In the genomic region with DNA sequence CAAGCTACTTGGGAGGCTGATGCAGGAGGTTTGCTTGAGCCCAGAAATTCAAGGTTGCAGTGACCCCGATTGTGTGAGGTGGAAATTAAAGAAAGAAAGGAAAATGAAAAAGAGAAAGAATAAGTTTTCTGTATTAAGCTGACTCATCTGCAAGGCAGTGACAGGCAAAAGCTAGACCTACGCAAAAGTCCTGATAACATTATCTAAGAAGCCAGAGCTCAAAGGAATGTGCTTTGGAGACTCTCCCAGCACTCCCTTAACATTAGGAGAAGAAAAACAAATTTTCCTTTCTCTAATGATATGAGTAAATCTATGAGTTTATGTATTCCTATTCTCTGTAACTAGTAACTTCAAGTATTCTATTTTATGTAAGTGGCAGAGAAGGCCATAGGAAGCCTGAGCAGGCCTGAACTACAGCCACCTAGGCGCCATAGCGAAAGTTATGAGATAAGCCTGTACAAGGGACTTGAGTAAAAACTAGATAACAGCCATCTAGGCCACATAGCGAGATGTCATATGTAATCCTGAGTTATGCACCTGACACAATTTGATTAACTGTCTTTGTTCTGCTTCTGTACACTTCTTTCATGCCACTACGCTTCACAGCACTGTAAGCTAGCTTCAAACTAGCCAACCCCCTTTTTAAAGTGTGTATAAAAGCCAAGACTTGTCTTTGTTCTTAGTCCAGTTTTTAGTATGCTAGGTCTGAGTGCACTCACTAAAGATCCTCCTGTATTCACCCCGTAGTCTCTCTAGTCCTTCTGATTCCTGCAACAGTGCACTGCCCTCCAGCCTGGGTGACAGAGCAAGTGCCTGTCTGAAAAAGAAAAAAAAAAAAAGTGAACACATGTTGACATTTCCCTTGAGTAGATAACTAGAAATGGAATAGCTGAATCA, we compare ENCODE assay signal across 18 cellular contexts. TPM values are rescaled to one million over a fixed set of nuclear protein-coding genes. Genes with fewer than 3 reads are reported as not detected.
DNase-seq lines count a peak whose midpoint lies in the region; ATAC-seq and TF ChIP-seq lines count a peak whose summit lies in the region.
"Had no signal": no experiment of that assay in that cellular context is flagged by ENCODE, and none has a peak within 500 bp of the region (broad histone marks: within the 10 kb centered on the region; RNA-seq: fewer than 3 reads in every experiment).

No MANE protein-coding gene starts in this region.

- H4K91ac ChIP-seq in mesenchymal stem cell (ENCODE audit: low read length): no peak overlapping the region

- H2AK5ac ChIP-seq in mesenchymal stem cell (ENCODE audit: low read length, severe bottlenecking): no peak overlapping the region

- H3K27me3 Mint-ChIP-seq in T-helper 2 cell treated with Interferon-gamma antibody and Interleukin-4, amounts not matched to agents 5 μg/mL and 100 μg/mL, for 36 hours (ENCODE audit: low read depth): no peaks in the 10 kb centered on the region

- no peak overlapping the region for H3K14ac ChIP-seq in mesenchymal stem cell (ENCODE audit: low read length in 2 of 2)

- H3K36me3 ChIP-seq in mesenchymal stem cell (ENCODE audit: control insufficient read depth in 1 of 2, insufficient read depth in 2 of 2, low read depth in 1 of 2, low read length in 2 of 2): no peaks in the 10 kb centered on the region
- H3K36me3 ChIP-seq: colonic mucosa had no signal

- H3K36me3 Mint-ChIP-seq in T-helper 2 cell treated with Interferon-gamma antibody and Interleukin-4, amounts not matched to agents 5 μg/mL and 100 μg/mL, for 36 hours (ENCODE audit: low read depth): no peaks in the 10 kb centered on the region
- H3K36me3 Mint-ChIP-seq: stimulated activated effector memory CD8-positive, alpha-beta T cell treated with anti-CD3 and anti-CD28 coated beads, Interleukin-12 subunit alpha, Interleukin-12 subunit beta, amount 100 ng/mL, for 72 hours had no signal

- no peak overlapping the region for H3K4me2 ChIP-seq in mesenchymal stem cell (ENCODE audit: low read length, poor library complexity, severe bottlenecking)
- H3K4me2 ChIP-seq: SK-N-SH had no signal

- no peak overlapping the region for H3K18ac ChIP-seq in mesenchymal stem cell (ENCODE audit: low read depth in 1 of 2, low read length in 2 of 2)

- DNase-seq in DMS 273 (lab: John Stamatoyannopoulos, UW; ENCODE audit: unreplicated experiment) (peak; percentile 14), DMS 273 treated with DMSO at 0.1 percent for 48 hours (lab: John Stamatoyannopoulos, UW) (no peak), KBM-7 (peak; percentile 59), astrocyte of the spinal cord (ENCODE audit: low read depth, low spot score) (peak; percentile 8), mesenchymal stem cell (peak; percentile 8), glomerular visceral epithelial cell (ENCODE audit: extremely low spot score) (no peak)
- no peak for DNase-seq in T-helper 2 cell treated with Interferon-gamma antibody and Interleukin-4, amounts not matched to agents 5 μg/mL and 100 μg/mL, for 36 hours (ENCODE audit: low spot score)
- DNase-seq: amygdala, colonic mucosa, hypothalamus, left cardiac atrium, NCI-H1436 treated with DMSO at 0.1 percent for 48 hours, SK-N-SH, small intestine had no signal

- no peak overlapping the region for H3K9ac ChIP-seq in mesenchymal stem cell (ENCODE audit: low read length)
- H3K9ac ChIP-seq: parathyroid adenoma, SK-N-SH had no signal

- H4K8ac ChIP-seq in mesenchymal stem cell (ENCODE audit: low read length): no peak overlapping the region

- in situ Hi-C loops in KBM-7 (cut with MboI; ENCODE audit: low pct_unique_long_range_greater_than_20kb, low sequenced_read_pairs) (no loop called here), astrocyte of the spinal cord (cut with HindIII; ENCODE audit: low sequenced_read_pairs) (no loop called here)

- peaks cover 24% of the 10 kb centered on the region for H3K9me3 ChIP-seq in mesenchymal stem cell (ENCODE audit: control insufficient read depth, low read length)
- H3K9me3 ChIP-seq: colonic mucosa, SK-N-SH had no signal

- TF ChIP-seq CTCF in astrocyte of the spinal cord (IDR thresholded peaks at IDR 0.05; ENCODE audit: low read depth, low read length): no peak

- no peak overlapping the region for H2BK12ac ChIP-seq in mesenchymal stem cell (ENCODE audit: low read length in 2 of 2)

- H2AFZ ChIP-seq in mesenchymal stem cell (ENCODE audit: low read depth, low read length): no peak overlapping the region
- H2AFZ ChIP-seq: parathyroid adenoma had no signal

- H3K4me1 ChIP-seq in mesenchymal stem cell (ENCODE audit: control insufficient read depth, insufficient read depth, low read depth, low read length): no peaks in the 10 kb centered on the region
- H3K4me1 ChIP-seq: colonic mucosa, parathyroid adenoma had no signal

- H3K79me1 ChIP-seq in mesenchymal stem cell (replicated peaks; ENCODE audit: low read length, poor library complexity, severe bottlenecking): no peaks in the 10 kb centered on the region

- H3K27ac ChIP-seq in mesenchymal stem cell (ENCODE audit: low read length, poor library complexity, severe bottlenecking): no peak overlapping the region
- H3K27ac ChIP-seq: 22Rv1, colonic mucosa, parathyroid adenoma had no signal

- H3K4me3 ChIP-seq in astrocyte of the spinal cord (ENCODE audit: low read depth, low read length): no peak overlapping the region
- H3K4me3 ChIP-seq in mesenchymal stem cell (ENCODE audit: insufficient read depth in 1 of 2, low read depth in 1 of 2, low read length in 2 of 2): peak overlapping the region in 1 of 2 experiments; percentile 30
- H3K4me3 ChIP-seq: colonic mucosa had no signal

- H3K23ac ChIP-seq in mesenchymal stem cell (ENCODE audit: low read length in 2 of 2): no peak overlapping the region

- H3K27me3 ChIP-seq in mesenchymal stem cell (ENCODE audit: control insufficient read depth in 1 of 2, insufficient read depth in 1 of 2, low read length in 2 of 2): no peaks in the 10 kb centered on the region
- H3K27me3 ChIP-seq: colonic mucosa had no signal

- no peak overlapping the region for H3K4ac ChIP-seq in mesenchymal stem cell (ENCODE audit: low read depth in 1 of 2, low read length in 2 of 2)

- H3K9me3 Mint-ChIP-seq in T-helper 2 cell treated with Interferon-gamma antibody and Interleukin-4, amounts not matched to agents 5 μg/mL and 100 μg/mL, for 36 hours: peaks cover 23% of the 10 kb centered on the region

- H2BK120ac ChIP-seq in mesenchymal stem cell (ENCODE audit: low read depth, low read length): no peak overlapping the region

- no peak overlapping the region for H3K27ac Mint-ChIP-seq in T-helper 2 cell treated with Interferon-gamma antibody and Interleukin-4, amounts not matched to agents 5 μg/mL and 100 μg/mL, for 36 hours
- H3K27ac Mint-ChIP-seq: stimulated activated effector memory CD8-positive, alpha-beta T cell treated with anti-CD3 and anti-CD28 coated beads, Interleukin-12 subunit alpha, Interleukin-12 subunit beta, amount 100 ng/mL, for 72 hours had no signal

- H2BK5ac ChIP-seq in mesenchymal stem cell (ENCODE audit: low read depth, low read length, poor library complexity, severe bottlenecking): no peak overlapping the region

- no peak overlapping the region for H2BK15ac ChIP-seq in mesenchymal stem cell (ENCODE audit: low read depth, poor library complexity, severe bottlenecking)

- H3K4me3 Mint-ChIP-seq in T-helper 2 cell treated with Interferon-gamma antibody and Interleukin-4, amounts not matched to agents 5 μg/mL and 100 μg/mL, for 36 hours: no peak overlapping the region
- H3K4me3 Mint-ChIP-seq: stimulated activated effector memory CD8-positive, alpha-beta T cell treated with anti-CD3 and anti-CD28 coated beads, Interleukin-12 subunit alpha, Interleukin-12 subunit beta, amount 100 ng/mL, for 72 hours had no signal

- no peak for ATAC-seq in GM21717 (IDR thresholded peaks at IDR 0.05; ENCODE audit: unreplicated experiment)
- ATAC-seq: left cardiac atrium; stimulated activated effector memory CD8-positive, alpha-beta T cell treated with anti-CD3 and anti-CD28 coated beads, Interleukin-12 subunit alpha, Interleukin-12 subunit beta, amount 100 ng/mL, for 72 hours had no signal

- WGBS in mesenchymal stem cell: 85% methylated on average over 6 of the region's 7 CpGs

- H3K4me1 Mint-ChIP-seq in T-helper 2 cell treated with Interferon-gamma antibody and Interleukin-4, amounts not matched to agents 5 μg/mL and 100 μg/mL, for 36 hours (ENCODE audit: low read depth): no peaks in the 10 kb centered on the region
- H3K4me1 Mint-ChIP-seq: stimulated activated effector memory CD8-positive, alpha-beta T cell treated with anti-CD3 and anti-CD28 coated beads, Interleukin-12 subunit alpha, Interleukin-12 subunit beta, amount 100 ng/mL, for 72 hours had no signal

RNA-seq across cellular contexts. Expression of a gene that starts 9.4 kb away (rescaled TPM):
- polyA plus RNA-seq in mesenchymal stem cell (2013, experiment 1 of 2): 7.4 TPM
- 7.8 TPM for polyA plus RNA-seq in mesenchymal stem cell (2013, experiment 2 of 2)

Comparison
In these comparisons a context has a peak if more than half of its experiments do, and no peak if none do; other contexts are left out.
1. DNase-seq: peak in DMS 273 (single experiment), KBM-7 (single experiment), astrocyte of the spinal cord (single experiment) and mesenchymal stem cell (single experiment); none in DMS 273 treated with DMSO at 0.1 percent for 48 hours (single experiment), glomerular visceral epithelial cell (single experiment) and T-helper 2 cell treated with Interferon-gamma antibody and Interleukin-4, amounts not matched to agents 5 μg/mL and 100 μg/mL, for 36 hours (single experiment).